8 cellular contexts compared by ENCODE assay signal in genomic region chr5:177496111-177497010, GRCh38. TPM values are rescaled to one million over a fixed set of nuclear protein-coding genes. Genes with fewer than 3 reads are reported as not detected.
A peak's percentile ranks its signal among the peaks of the same experiment; 100 is the strongest.
DNase-seq lines count a peak whose midpoint lies in the region; ATAC-seq and TF ChIP-seq lines count a peak whose summit lies in the region.

No MANE protein-coding gene starts in this region.

- peaks cover 16% of the 10 kb centered on the region for H3K27me3 Mint-ChIP-seq in nephron progenitor cell (ENCODE audit: low read depth, poor library complexity)

- H3K4me3 Mint-ChIP-seq in nephron progenitor cell = peak overlapping the region; percentile 89

- DNase-seq in NCI-H1436 (lab: John Stamatoyannopoulos, UW) (peak; percentile 16), NCI-H1436 treated with DMSO at 0.1 percent for 48 hours (lab: John Stamatoyannopoulos, UW) (no peak), Kasumi-1 (lab: John Stamatoyannopoulos, UW) (peak; percentile 66 to 71), UCSD-AML1 (lab: John Stamatoyannopoulos, UW; ENCODE audit: unreplicated experiment) (peak; percentile 66), fibroblast of lung (ENCODE audit: low read depth in 2 of 2) (peak; percentile 95 to 96), nephron progenitor cell (peak; percentile 82)

- H3K79me2 ChIP-seq in fibroblast of lung (ENCODE audit: control insufficient read depth, insufficient read depth, low read length) = peaks cover 38% of the 10 kb centered on the region

- no peaks in the 10 kb centered on the region for H3K9me3 ChIP-seq in fibroblast of lung (ENCODE audit: control insufficient read depth, insufficient read depth, low read depth, low read length)

- H3K9me3 Mint-ChIP-seq in nephron progenitor cell = no peaks in the 10 kb centered on the region

- TF ChIP-seq CTCF in fibroblast of lung (conservative IDR thresholded peaks at IDR 0.05 in 1 of 2, IDR thresholded peaks at IDR 0.05 in 1 of 2; ENCODE audit: low read depth in 1 of 2, low read length in 2 of 2) (peak; percentile 27 to 47), nephron progenitor cell (IDR thresholded peaks at IDR 0.05) (peak; percentile 34)

- peaks cover 9% of the 10 kb centered on the region for H3K36me3 Mint-ChIP-seq in nephron progenitor cell (ENCODE audit: low read depth)

- H2AFZ ChIP-seq in fibroblast of lung (ENCODE audit: low read length) = no peak overlapping the region

- peaks cover 45% of the 10 kb centered on the region for H3K4me1 ChIP-seq in fibroblast of lung (ENCODE audit: control insufficient read depth, extremely low read depth, insufficient read depth, low read length)

- H3K4me3 ChIP-seq in fibroblast of lung (replicated peaks in 1 of 4; ENCODE audit: control extremely low read depth in 1 of 4, insufficient read depth in 1 of 4, low read depth in 3 of 4, low read length in 4 of 4) = peak overlapping the region; percentile 70 to 93 (median 80)

- H3K4me1 Mint-ChIP-seq in nephron progenitor cell = peaks cover 73% of the 10 kb centered on the region

- peak overlapping the region; percentile 93 for H3K4me2 ChIP-seq in fibroblast of lung (ENCODE audit: extremely low read depth, insufficient read depth, low read length)

- H4K20me1 ChIP-seq in fibroblast of lung (ENCODE audit: control insufficient read depth, extremely low read depth, insufficient read depth, low read length) = no peaks in the 10 kb centered on the region

- H3K27me3 ChIP-seq in fibroblast of lung (ENCODE audit: control insufficient read depth, insufficient read depth, low read length) = no peaks in the 10 kb centered on the region

- H3K27ac ChIP-seq in fibroblast of lung (ENCODE audit: insufficient read depth, low read length) = peak overlapping the region; percentile 93

- peak overlapping the region; percentile 93 for H3K27ac Mint-ChIP-seq in nephron progenitor cell

- H3K36me3 ChIP-seq in fibroblast of lung (ENCODE audit: control insufficient read depth, insufficient read depth, low read length) = peaks cover 36% of the 10 kb centered on the region

- ATAC-seq in HG02981 (IDR thresholded peaks at IDR 0.05; ENCODE audit: unreplicated experiment) = no peak
- ATAC-seq in HG03159 (IDR thresholded peaks at IDR 0.05; ENCODE audit: unreplicated experiment) = no peak

- peak overlapping the region; percentile 86 for H3K9ac ChIP-seq in fibroblast of lung (ENCODE audit: insufficient read depth, low read length)

RNA-seq across cellular contexts. Expression of gene PDLIM7, which starts 1.0 kb away (rescaled TPM):
- total RNA-seq in fibroblast of lung = 55.2 and 65.2 TPM in 2 replicates
- polyA plus RNA-seq in fibroblast of lung = 117 and 245 TPM in 2 replicates
- 250 and 446 TPM in 2 replicates for polyA plus RNA-seq in fibroblast of lung (2012)
- 267 and 376 TPM in 2 replicates for polyA minus RNA-seq in fibroblast of lung (ENCODE audit: low replicate concordance)

RNA-seq across cellular contexts. Expression of gene DOK3, which starts 13.3 kb away (rescaled TPM):
- total RNA-seq in fibroblast of lung = 0.99 and 2.1 TPM in 2 replicates
- 0.58 and 1.5 TPM in 2 replicates for polyA plus RNA-seq in fibroblast of lung
- polyA plus RNA-seq in fibroblast of lung (2012) = 0.54 and 2.2 TPM in 2 replicates
- 0.19 and 6.0 TPM in 2 replicates for polyA minus RNA-seq in fibroblast of lung (ENCODE audit: low replicate concordance)

RNA-seq across cellular contexts. Expression of gene DDX41, which starts 20.4 kb away (rescaled TPM):
- total RNA-seq in fibroblast of lung = 76.5 and 79.1 TPM in 2 replicates
- 66.8 and 71.5 TPM in 2 replicates for polyA plus RNA-seq in fibroblast of lung
- 120 and 261 TPM in 2 replicates for polyA plus RNA-seq in fibroblast of lung (2012)
- 77.3 and 114 TPM in 2 replicates for polyA minus RNA-seq in fibroblast of lung (ENCODE audit: low replicate concordance)

RNA-seq across cellular contexts. Expression of gene DBN1, which starts 22.9 kb away (rescaled TPM):
- total RNA-seq in fibroblast of lung = 96.4 and 102 TPM in 2 replicates
- 138 and 181 TPM in 2 replicates for polyA plus RNA-seq in fibroblast of lung
- 168 and 193 TPM in 2 replicates for polyA plus RNA-seq in fibroblast of lung (2012)
- polyA minus RNA-seq in fibroblast of lung (ENCODE audit: low replicate concordance) = 167 and 256 TPM in 2 replicates

RNA-seq across cellular contexts. Expression of gene PRR7, which starts 49.7 kb away (rescaled TPM):
- 2.1 and 2.3 TPM in 2 replicates for total RNA-seq in fibroblast of lung
- 1.6 TPM in 2 replicates for polyA plus RNA-seq in fibroblast of lung
- polyA plus RNA-seq in fibroblast of lung (2012) = 3.1 and 5.9 TPM in 2 replicates
- polyA minus RNA-seq in fibroblast of lung (ENCODE audit: low replicate concordance) = 0.78 and 1.9 TPM in 2 replicates
